30 cellular contexts compared by ENCODE assay signal in the genomic region with DNA sequence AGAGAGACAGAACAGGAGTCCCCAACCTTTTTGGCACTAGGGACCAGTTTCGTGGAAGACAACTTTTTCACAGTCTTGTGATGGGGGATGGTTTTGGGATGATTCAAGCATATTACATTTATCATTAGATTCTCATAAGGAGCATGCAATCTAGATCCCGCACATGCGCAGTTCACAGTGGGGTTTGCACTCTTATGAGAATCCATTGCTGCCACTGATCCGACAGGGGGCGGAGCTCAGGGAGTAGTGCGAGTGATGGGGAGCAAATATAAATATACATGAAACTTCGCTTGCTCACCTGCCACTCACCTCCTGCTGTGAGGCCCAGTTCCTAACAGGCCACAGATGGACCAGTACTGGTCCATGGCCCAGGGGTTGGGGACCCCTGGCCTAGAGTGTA. TPM values are rescaled to one million over a fixed set of nuclear protein-coding genes. Genes with fewer than 3 reads are reported as not detected.
"Had no signal": no experiment of that assay in that cellular context is flagged by ENCODE, and none has a peak within 500 bp of the region (broad histone marks: within the 10 kb centered on the region; RNA-seq: fewer than 3 reads in every experiment).

No MANE protein-coding gene starts in this region.

- H3K4me1 ChIP-seq: right atrium auricular region, right lobe of liver, stomach, testis, thyroid gland, upper lobe of right lung had no signal

- H3K27me3 Mint-ChIP-seq: naive B cell; progenitor cell of endocrine pancreas; stimulated activated memory B cell treated with anti-CD40 and anti-IgM and Interleukin-4, amounts not matched to agents 10 μg/mL and 1 μg/mL and 100 μg/mL, for 72 hours had no signal

- H3K79me2 ChIP-seq: hepatocyte had no signal

- H3K9me3 ChIP-seq: left ventricle myocardium inferior, ovary, right atrium auricular region, right lobe of liver, stomach, testis, thyroid gland, upper lobe of right lung had no signal

- H3K36me3 Mint-ChIP-seq: mesothelial cell of epicardium; naive B cell; natural killer cell; stimulated activated memory B cell treated with anti-CD40 and anti-IgM and Interleukin-4, amounts not matched to agents 10 μg/mL and 1 μg/mL and 100 μg/mL, for 72 hours had no signal

- H3K4me3 ChIP-seq: hepatocyte, left ventricle myocardium inferior, lung, ovary, right atrium auricular region, right lobe of liver, smooth muscle cell, stomach, testis, thyroid gland, upper lobe of right lung had no signal

- H3K27ac ChIP-seq: hepatocyte, left ventricle myocardium inferior, ovary, right atrium auricular region, right lobe of liver, stomach, testis, thyroid gland, upper lobe of right lung had no signal

- H3K4me2 ChIP-seq: hepatocyte, smooth muscle cell had no signal

- DNase-seq: islet precursor cell; left ventricle myocardium inferior; mesendoderm; naive B cell; natural killer cell; nephron progenitor cell; ovary; right lobe of liver; stimulated activated CD4-positive, alpha-beta T cell treated with anti-CD3 and anti-CD28 coated beads, Interleukin-1b, Interleukin-23, amount 100 ng/mL, for 48 hours; stimulated activated CD4-positive, alpha-beta T cell treated with anti-CD3 and anti-CD28 coated beads, Interleukin-2, amount 100 ng/mL, for 48 hours; stimulated activated CD4-positive, alpha-beta T cell treated with anti-CD3 and anti-CD28 coated beads, Interleukin-4, amount 100 ng/mL, for 4 hours; stimulated activated CD8-positive, alpha-beta memory T cell treated with anti-CD3 and anti-CD28 coated beads, Interleukin-4, amount 100 ng/mL, for 48 hours; stimulated activated naive CD8-positive, alpha-beta T cell treated with anti-CD3 and anti-CD28 coated beads, Interleukin-15, Interleukin-2, amounts not matched to agents 100 U/mL and 50 U/mL, for 24 hours; stomach; testis; thyroid gland; trophoblast cell; upper lobe of right lung had no signal

- H2AFZ ChIP-seq: hepatocyte had no signal

- ATAC-seq: natural killer cell; stimulated activated memory B cell treated with anti-CD40 and anti-IgM and Interleukin-4, amounts not matched to agents 10 μg/mL and 1 μg/mL and 100 μg/mL, for 72 hours; stimulated activated naive CD8-positive, alpha-beta T cell treated with anti-CD3 and anti-CD28 coated beads, Interleukin-15, Interleukin-2, amounts not matched to agents 100 U/mL and 50 U/mL, for 24 hours had no signal

- H3K4me3 Mint-ChIP-seq: mesothelial cell of epicardium; natural killer cell; nephron progenitor cell; stimulated activated memory B cell treated with anti-CD40 and anti-IgM and Interleukin-4, amounts not matched to agents 10 μg/mL and 1 μg/mL and 100 μg/mL, for 72 hours had no signal

- H3K27ac Mint-ChIP-seq: mesothelial cell of epicardium; natural killer cell; nephron progenitor cell; progenitor cell of endocrine pancreas; stimulated activated memory B cell treated with anti-CD40 and anti-IgM and Interleukin-4, amounts not matched to agents 10 μg/mL and 1 μg/mL and 100 μg/mL, for 72 hours had no signal

- H3K9me3 Mint-ChIP-seq: naive B cell; natural killer cell; nephron progenitor cell; stimulated activated memory B cell treated with anti-CD40 and anti-IgM and Interleukin-4, amounts not matched to agents 10 μg/mL and 1 μg/mL and 100 μg/mL, for 72 hours had no signal

- H3K27me3 ChIP-seq: hepatocyte, ovary, right atrium auricular region, right lobe of liver, stomach, testis, thyroid gland, upper lobe of right lung had no signal

- H3K36me3 ChIP-seq: left ventricle myocardium inferior, ovary, right atrium auricular region, right lobe of liver, stomach, thyroid gland, upper lobe of right lung had no signal

RNA-seq across cellular contexts. Expression of a gene that starts 14.2 kb away (rescaled TPM):
- total RNA-seq: kidney epithelial cell, lung, mesothelial cell of epicardium, mononuclear cell, natural killer cell, progenitor cell of endocrine pancreas, pulmonary artery endothelial cell, renal cortical epithelial cell, right lobe of liver, skeletal muscle tissue, smooth muscle cell, stomach, thyroid gland had no signal

RNA-seq across cellular contexts. Expression of a gene that starts 55.7 kb away (rescaled TPM):
- total RNA-seq: hepatocyte, kidney epithelial cell, left ventricle myocardium inferior, mesothelial cell of epicardium, mononuclear cell, natural killer cell, progenitor cell of endocrine pancreas, pulmonary artery endothelial cell, renal cortical epithelial cell, right atrium auricular region, skeletal muscle tissue, smooth muscle cell, testis, thyroid gland had no signal
